In genomic region chr2:55051026-55051866, GRCh38 we compare ENCODE assay signal across 2 cellular contexts.
TF ChIP-seq lines count a peak whose summit lies in the region.

No MANE protein-coding gene starts in this region.

TF ChIP-seq in HEK293T, 16 proteins besides CTCF, POLR2A, EP300 and RAD21 (continued from another document):
- no peak for TF ChIP-seq NFRKB (IDR thresholded peaks at IDR 0.05)
- no peak for TF ChIP-seq ELF4 (IDR thresholded peaks at IDR 0.05)
- TF ChIP-seq FOXK2 (IDR thresholded peaks at IDR 0.05): no peak
- TF ChIP-seq FOXM1 (IDR thresholded peaks at IDR 0.05; ENCODE audit: borderline replicate concordance): no peak
- TF ChIP-seq FOXA1 (IDR thresholded peaks at IDR 0.05): no peak
TF ChIP-seq in HEK293T: peak in this region for 0.

TF ChIP-seq in GM12878, 131 proteins besides CTCF, POLR2A, EP300 and RAD21 (continued from another document):
- TF ChIP-seq ZNF592 (IDR thresholded peaks at IDR 0.05) (no peak), HDAC6 (IDR thresholded peaks at IDR 0.05; ENCODE audit: unreplicated experiment) (no peak), IKZF1 (conservative IDR thresholded peaks at IDR 0.05) (peak; percentile 13), IRF4 (IDR thresholded peaks at IDR 0.05; ENCODE audit: low read depth, low read length) (no peak), ZNF217 (IDR thresholded peaks at IDR 0.05) (0 out of 2 replicates have a peak, but pooled peaks have one; percentile 36), MTA2 (IDR thresholded peaks at IDR 0.05; ENCODE audit: low read depth) (0 out of 2 replicates have a peak, but pooled peaks have one; percentile 15), EED (IDR thresholded peaks at IDR 0.05; ENCODE audit: low read depth) (peak; percentile 23; the same call in 1 of the 2 replicates), JUNB (IDR thresholded peaks at IDR 0.05) (no peak), CBFB (IDR thresholded peaks at IDR 0.05; ENCODE audit: low read depth) (no peak), CREB1 (IDR thresholded peaks at IDR 0.05; ENCODE audit: low read depth) (0 out of 2 replicates have a peak, but pooled peaks have one; percentile 11), YBX1 (IDR thresholded peaks at IDR 0.05) (no peak), CEBPZ (IDR thresholded peaks at IDR 0.05; ENCODE audit: low read depth, low read length) (no peak), PAX8 (IDR thresholded peaks at IDR 0.05) (peak; percentile 62; the same call in 1 of the 2 replicates), NKRF (conservative IDR thresholded peaks at IDR 0.05) (0 out of 2 replicates have a peak, but pooled peaks have one; percentile 28), RUNX3 (IDR thresholded peaks at IDR 0.05; ENCODE audit: low read length) (peak; percentile 53; the same call in 1 of the 2 replicates), SP1 (IDR thresholded peaks at IDR 0.05; ENCODE audit: low read depth, low read length) (no peak)
